In genomic region chr1:26045712-26046312, GRCh38 we compare ENCODE assay signal across 9 cellular contexts. TPM values are rescaled to one million over a fixed set of nuclear protein-coding genes. Genes with fewer than 3 reads are reported as not detected.
A peak's percentile ranks its signal among the peaks of the same experiment; 100 is the strongest.
DNase-seq lines count a peak whose midpoint lies in the region; FAIRE-seq and TF ChIP-seq lines count a peak whose summit lies in the region.
"Had no signal": no experiment of that assay in that cellular context is flagged by ENCODE, and none has a peak within 500 bp of the region (broad histone marks: within the 10 kb centered on the region; RNA-seq: fewer than 3 reads in every experiment).

SLC30A2 (minus strand) TSS chr1:26046118; CDS start chr1:26045896, 222 bp downstream.

- no peak within 1 kb of the TSS for H3K27ac ChIP-seq in HUES64 (ENCODE audit: low read depth, low read length)
- no peak within 1 kb of the TSS for H3K27ac ChIP-seq in H1 (ENCODE audit: low read depth, low read length)

- no peak for TF ChIP-seq EP300 in H1 (IDR thresholded peaks at IDR 0.05; ENCODE audit: borderline replicate concordance in 1 of 2, low read depth in 2 of 2, low read length in 2 of 2)

- H3K4me3 Mint-ChIP-seq in mesothelial cell of epicardium = peak within 1 kb of the TSS; percentile 72

- no peak within 1 kb of the TSS; the same call in 1 of the 2 replicates for H2BK12ac ChIP-seq in H1 (ENCODE audit: low read depth, low read length)

- peak within 1 kb of the TSS; percentile 53; the same call in 1 of the 2 replicates for H4K8ac ChIP-seq in H1 (ENCODE audit: extremely low read depth, insufficient read depth, low read length)

- no peak within 1 kb of the TSS for H3K56ac ChIP-seq in H1 (replicated peaks; ENCODE audit: insufficient read length, low read depth, low read length)

- no peak within 1 kb of the TSS; the same call in 1 of the 2 replicates for H3K9ac ChIP-seq in HUES64 (ENCODE audit: low read depth, low read length)
- H3K9ac ChIP-seq in H1 (replicated peaks in 1 of 4; ENCODE audit: extremely low read depth in 1 of 4, low read depth in 3 of 4, low read length in 3 of 4) = peak within 1 kb of the TSS in 2 of 4 experiments; percentile 8; a peak in 2 of 7 replicates

- WGBS in HUES64 = 2% methylated on average over 69 of the region's 69 CpGs
- 2% methylated on average over 60 of the region's 69 CpGs; no CpG with 5 or more reads in 1 of the 2 experiments for WGBS in H1 (ENCODE audit: extremely low coverage in 1 of 2, insufficient coverage in 1 of 2, insufficient read length in 1 of 2, insufficient replicate concordance in 2 of 2, low coverage in 1 of 2, low lambda C conversion rate in 2 of 2, missing lambda C conversion rate in 1 of 2), 2 experiments

- intact Hi-C loops in posterior vena cava (cut with DNase I) = no loop called here

- CTCF ChIA-PET in H1 (lab: Charles Lee; ENCODE audit: partially characterized antibody) = interaction anchor here (0.6 to 5.6 kb wide), 9 partner anchors 9 to 150 kb away, joined by 3 to 44 read pairs (median 6); partner anchors contain the start of genes C1orf232 and ZNF593

- no peak within 1 kb of the TSS for H3K23ac ChIP-seq in H1 (ENCODE audit: insufficient read length)

- H3K27me3 Mint-ChIP-seq in mesothelial cell of epicardium (ENCODE audit: low read depth) = peaks cover 63% of the 10 kb centered on the region

- H3K14ac ChIP-seq in H1 (ENCODE audit: insufficient read length) = no peak within 1 kb of the TSS

- POLR2A ChIA-PET in H1 (lab: Charles Lee; ENCODE audit: partially characterized antibody) = interaction anchor here (1.2 to 3.1 kb wide), 4 partner anchors 9 to 38 kb away, joined by 3 to 11 read pairs (median 6); no protein-coding TSS in a partner anchor

- H2BK15ac ChIP-seq in H1 (ENCODE audit: low read length) = peak within 1 kb of the TSS; percentile 72

- H3K9me3 ChIP-seq in HUES64 (ENCODE audit: insufficient read depth, low read depth, low read length) = no peaks in the 10 kb centered on the region
- no peaks in the 10 kb centered on the region for H3K9me3 ChIP-seq in H1 (ENCODE audit: insufficient read depth in 2 of 2, low read depth in 1 of 2, low read length in 1 of 2)

- H2BK20ac ChIP-seq in H1 (ENCODE audit: low read length) = no peak within 1 kb of the TSS

- TF ChIP-seq CTCF in H1 (IDR thresholded peaks at IDR 0.05; ENCODE audit: control extremely low read depth in 1 of 3, insufficient read depth in 1 of 3, low read depth in 1 of 3, low read length in 3 of 3) (no peak), mesothelial cell of epicardium (IDR thresholded peaks at IDR 0.05; ENCODE audit: unreplicated experiment) (no peak)

- H3K4ac ChIP-seq in H1 (replicated peaks; ENCODE audit: insufficient read length, low read depth, low read length) = no peak within 1 kb of the TSS

- H3K4me1 ChIP-seq in HUES64 (ENCODE audit: insufficient read depth, low read length) = peaks cover 2% of the 10 kb centered on the region; the same call in 1 of the 2 replicates
- peaks cover 0 to 8% (median 5%) of the 10 kb centered on the region in 4 experiments; a peak in 3 of 7 replicates for H3K4me1 ChIP-seq in H1 (replicated peaks in 1 of 4; ENCODE audit: control insufficient read depth in 3 of 4, insufficient read depth in 4 of 4, low read length in 3 of 4)

- H3K4me1 Mint-ChIP-seq in mesothelial cell of epicardium = peaks cover 45% of the 10 kb centered on the region

- no peak within 1 kb of the TSS for H2BK5ac ChIP-seq in H1 (ENCODE audit: low read depth, low read length)

- H3K27me3 ChIP-seq in HUES64 (ENCODE audit: insufficient read depth, low read length) (peaks cover 94% of the 10 kb centered on the region), H1 (replicated peaks in 1 of 4; ENCODE audit: control insufficient read depth in 3 of 4, extremely low read depth in 1 of 4, insufficient read depth in 3 of 4, low read length in 3 of 4) (peaks cover 31 to 74% (median 60%) of the 10 kb centered on the region in 4 experiments)

- peaks cover 2% of the 10 kb centered on the region in 2 experiments for H4K20me1 ChIP-seq in H1 (replicated peaks in 1 of 2; ENCODE audit: control insufficient read depth in 1 of 2, insufficient read depth in 2 of 2, low read length in 2 of 2)

- no peaks in the 10 kb centered on the region for H3K79me1 ChIP-seq in H1 (ENCODE audit: low read depth, low read length)

- no peak within 1 kb of the TSS; the same call in 1 of the 2 replicates for H3K18ac ChIP-seq in H1 (ENCODE audit: extremely low read depth, low read length)

- no peak for FAIRE-seq in H1 (lab: Jason Lieb, UNC)

- H2AK5ac ChIP-seq in H1 (ENCODE audit: low read depth, low read length) = no peak within 1 kb of the TSS

- peak within 1 kb of the TSS; percentile 36; the same call in 1 of the 2 replicates for H2AFZ ChIP-seq in H1 (ENCODE audit: low read length)

- TF ChIP-seq RAD21 in H1 (IDR thresholded peaks at IDR 0.05 in 1 of 2, conservative IDR thresholded peaks at IDR 0.05 in 1 of 2; ENCODE audit: low read depth in 2 of 2, low read length in 2 of 2) = no peak

- peaks cover 10% of the 10 kb centered on the region; the same call in 1 of the 2 replicates for H3K23me2 ChIP-seq in H1 (ENCODE audit: low read depth, low read length)

- H3K36me3 ChIP-seq in HUES64 (ENCODE audit: insufficient read depth, low read length) = no peaks in the 10 kb centered on the region
- no peaks in the 10 kb centered on the region; a peak in 1 of 8 replicates for H3K36me3 ChIP-seq in H1 (ENCODE audit: control insufficient read depth in 2 of 4, insufficient read depth in 4 of 4, low read length in 3 of 4)

- H3K4me3 ChIP-seq in HUES64 (ENCODE audit: low read length) = peak within 1 kb of the TSS; percentile 45
- peak within 1 kb of the TSS; percentile 4 to 67 (median 30) for H3K4me3 ChIP-seq in H1 (ENCODE audit: extremely low read depth in 1 of 4, insufficient read depth in 2 of 4, low read depth in 3 of 4, low read length in 4 of 4)

- H2BK120ac ChIP-seq in H1 (replicated peaks; ENCODE audit: low read depth, low read length) = no peak within 1 kb of the TSS

- no peaks in the 10 kb centered on the region for H3K9me3 Mint-ChIP-seq in mesothelial cell of epicardium

- peak within 1 kb of the TSS; percentile 52 to 72 for H3K4me2 ChIP-seq in H1 (ENCODE audit: insufficient read depth in 1 of 2, low read depth in 2 of 2, low read length in 2 of 2)

- H3K27ac Mint-ChIP-seq in mesothelial cell of epicardium = peak within 1 kb of the TSS; percentile 62

- no peaks in the 10 kb centered on the region for H3K36me3 Mint-ChIP-seq in mesothelial cell of epicardium

- no peak for TF ChIP-seq POLR2A in H1 (IDR thresholded peaks at IDR 0.05; ENCODE audit: control extremely low read depth in 1 of 2, low read depth in 2 of 2, low read length in 2 of 2)

- no peak within 1 kb of the TSS for H4K91ac ChIP-seq in H1 (replicated peaks; ENCODE audit: insufficient read length, low read length)

- H3K79me2 ChIP-seq in H1 (ENCODE audit: control insufficient read depth in 1 of 2, insufficient read depth in 2 of 2, low read length in 2 of 2) = no peaks in the 10 kb centered on the region

- DNase-seq in COLO668 (lab: John Stamatoyannopoulos, UW; ENCODE audit: unreplicated experiment) (peak; percentile 45), H1 (ENCODE audit: low read depth in 1 of 2, low spot score in 2 of 2) (peak in 1 of 2 experiments; percentile 74), mesothelial cell of epicardium (ENCODE audit: low spot score in 2 of 2, unreplicated experiment in 2 of 2) (no peak), hippocampal formation (lab: John Stamatoyannopoulos, UW) (no peak), AG08396 (ENCODE audit: low spot score) (no peak), posterior vena cava (ENCODE audit: low spot score) (no peak)
- DNase-seq in activated CD8-positive, alpha-beta memory T cell treated with anti-CD3 and anti-CD28 coated beads, Interleukin-2, amount 50 U/mL, for 48 hours = no peak
- DNase-seq: DND-41 had no signal

- H4K5ac ChIP-seq in H1 (ENCODE audit: insufficient read length, low read depth, low read length) = no peak within 1 kb of the TSS

TF ChIP-seq in H1, 55 proteins besides CTCF, POLR2A, EP300 and RAD21 (continues in another document):
- no peak for TF ChIP-seq POU5F1 (IDR thresholded peaks at IDR 0.05; ENCODE audit: low read depth, low read length)
- TF ChIP-seq RBBP5 (IDR thresholded peaks at IDR 0.05; ENCODE audit: borderline replicate concordance, low read depth, low read length) = 0 out of 2 replicates have a peak, but pooled peaks have one; percentile 49
- no peak for TF ChIP-seq ATF2 (IDR thresholded peaks at IDR 0.05; ENCODE audit: low read length)
- TF ChIP-seq CHD1 (IDR thresholded peaks at IDR 0.05; ENCODE audit: low read depth, low read length) = no peak
- TF ChIP-seq SAP30 (IDR thresholded peaks at IDR 0.05; ENCODE audit: insufficient read depth, insufficient replicate concordance, low read length) = no peak
- TF ChIP-seq KDM4A (IDR thresholded peaks at IDR 0.05; ENCODE audit: low read depth, low read length, severe bottlenecking) = peak; percentile 94
- no peak for TF ChIP-seq JUND (IDR thresholded peaks at IDR 0.05; ENCODE audit: low read length)
- no peak for TF ChIP-seq NRF1 (IDR thresholded peaks at IDR 0.05; ENCODE audit: low read depth, low read length)
- TF ChIP-seq JUN (IDR thresholded peaks at IDR 0.05; ENCODE audit: low read depth, low read length) = no peak
- no peak for TF ChIP-seq SP4 (IDR thresholded peaks at IDR 0.05; ENCODE audit: low read length)
- peak; percentile 94 for TF ChIP-seq SUZ12 (IDR thresholded peaks at IDR 0.05; ENCODE audit: low read length)

RNA-seq across cellular contexts. Expression of gene SLC30A2, which starts in this region (rescaled TPM):
- polyA plus RNA-seq in HUES64 (2013, experiment 1 of 2) = 0.10 TPM
- 0.32 TPM for polyA plus RNA-seq in HUES64 (2013, experiment 2 of 2)
- 0.19 TPM in 1 of 2 replicates, not detected in the other for total RNA-seq in H1 (2021; fragmentation: NEBNext Ultra II Directional; extraction: Animal tissue kit (Norgen Biotek cat#: 25700))
- 0.76 and 0.78 TPM in 2 replicates for polyA plus RNA-seq in H1 (2011; rRNA removed)
- 0.58 TPM for polyA plus RNA-seq in H1 (2011; cell fraction: cytosol; rRNA removed)
- polyA plus RNA-seq in H1 (2011; cell fraction: nucleus; rRNA removed) = 0.57 TPM
- 0.07 to 0.81 TPM (median 0.43 TPM) in 4 replicates for polyA plus RNA-seq in H1 (2012, experiment 1 of 2)
- not detected for polyA plus RNA-seq in H1 (2012, experiment 2 of 2)
- 0.06 TPM for polyA plus RNA-seq in H1 (2013, experiment 1 of 2)
- polyA plus RNA-seq in H1 (2013, experiment 2 of 2) = 0.09 TPM
- polyA minus RNA-seq in H1 (2011; rRNA and poly(A)+ RNA removed) = 0.88 TPM in 2 replicates
- polyA minus RNA-seq in H1 (2011; cell fraction: cytosol; rRNA and poly(A)+ RNA removed) = not detected
- polyA minus RNA-seq in H1 (2011; cell fraction: nucleus; rRNA and poly(A)+ RNA removed) = 0.20 TPM
- total RNA-seq in mesothelial cell of epicardium (9.2 to 10.7 TPM (median 10.3 TPM) in 3 replicates), posterior vena cava (not detected)
